In genomic region chr4:154727540-154727939, GRCh38 we compare ENCODE assay signal across 28 cellular contexts. TPM values are rescaled to one million over a fixed set of nuclear protein-coding genes. Genes with fewer than 3 reads are reported as not detected.
"Had no signal": no experiment of that assay in that cellular context is flagged by ENCODE, and none has a peak within 500 bp of the region (broad histone marks: within the 10 kb centered on the region; RNA-seq: fewer than 3 reads in every experiment).

No MANE protein-coding gene starts in this region.

- DNase-seq: activated CD4-positive, alpha-beta memory T cell treated with anti-CD3 and anti-CD28 coated beads, Interleukin-2, amount 10 ng/mL, durations not matched to agents 7 days and 5 days; activated CD4-positive, alpha-beta T cell treated with anti-CD3 and anti-CD28 coated beads for 1 hour; activated CD4-positive, alpha-beta T cell treated with anti-CD3 and anti-CD28 coated beads, Interleukin-2, amount 10 ng/mL, durations not matched to agents 7 days and 5 days; activated CD8-positive, alpha-beta memory T cell treated with anti-CD3 and anti-CD28 coated beads, Interleukin-2, amount 50 U/mL, for 48 hours; activated gamma-delta T cell treated with Interleukin-2 at 50 U/mL for 16 hours; activated naive CD4-positive, alpha-beta T cell treated with anti-CD3 and anti-CD28 coated beads, Interleukin-2, amount 50 U/mL, for 16 hours; activated T-cell treated with anti-CD3 and anti-CD28 coated beads, Interleukin-2, amount 50 U/mL, for 24 hours; amniotic stem cell; brain microvascular endothelial cell; cortex of kidney; effector memory CD8-positive, alpha-beta T cell; foreskin fibroblast; heart right ventricle; left cardiac atrium; mammary epithelial cell; ovary; stimulated activated naive CD4-positive, alpha-beta T cell; T-helper 2 cell; tibial artery; upper lobe of right lung had no signal

- H3K9me3 ChIP-seq: heart right ventricle, ovary, prostate gland, suprapubic skin, tibial artery, upper lobe of right lung had no signal

- ATAC-seq: activated T-helper 17 cell treated with anti-CD3 and anti-CD28 coated beads, Interleukin-2, amount 50 U/mL, for 72 hours; effector memory CD8-positive, alpha-beta T cell; esophagus mucosa; heart right ventricle; left cardiac atrium; upper lobe of right lung had no signal

- H3K27ac ChIP-seq: brain microvascular endothelial cell, heart right ventricle, ovary, prostate gland, suprapubic skin, tibial artery, upper lobe of right lung had no signal

- FAIRE-seq: astrocyte, endothelial cell of umbilical vein had no signal

- H3K36me3 ChIP-seq: brain microvascular endothelial cell, heart right ventricle, ovary, prostate gland, suprapubic skin, tibial artery, upper lobe of right lung had no signal

- H3K4me1 ChIP-seq: heart right ventricle, prostate gland, suprapubic skin, tibial artery, upper lobe of right lung had no signal

- H3K4me3 ChIP-seq: heart right ventricle, ovary, prostate gland, suprapubic skin, tibial artery, upper lobe of right lung had no signal

- H3K27me3 ChIP-seq: brain microvascular endothelial cell, ovary, suprapubic skin, tibial artery, upper lobe of right lung had no signal

RNA-seq across cellular contexts. Expression of gene LRAT, which starts 16.3 kb away (rescaled TPM):
- total RNA-seq: activated CD4-positive, alpha-beta memory T cell treated with anti-CD3 and anti-CD28 coated beads, Interleukin-2, amount 10 ng/mL, durations not matched to agents 7 days and 5 days; activated CD4-positive, alpha-beta T cell treated with anti-CD3 and anti-CD28 coated beads, Interleukin-2, amount 10 ng/mL, durations not matched to agents 7 days and 5 days; activated T-helper 17 cell treated with anti-CD3 and anti-CD28 coated beads, Interleukin-2, amount 50 U/mL, for 72 hours; endothelial cell of umbilical vein; glomerular endothelial cell had no signal
- polyA plus RNA-seq: endothelial cell of umbilical vein, heart right ventricle had no signal

RNA-seq across cellular contexts. Expression of gene RBM46, which starts 53.5 kb away (rescaled TPM):
- total RNA-seq: activated CD4-positive, alpha-beta memory T cell treated with anti-CD3 and anti-CD28 coated beads, Interleukin-2, amount 10 ng/mL, durations not matched to agents 7 days and 5 days; activated CD4-positive, alpha-beta T cell treated with anti-CD3 and anti-CD28 coated beads, Interleukin-2, amount 10 ng/mL, durations not matched to agents 7 days and 5 days; activated T-helper 17 cell treated with anti-CD3 and anti-CD28 coated beads, Interleukin-2, amount 50 U/mL, for 72 hours; astrocyte; chondrocyte; endothelial cell of umbilical vein; esophagus mucosa; glomerular endothelial cell; heart right ventricle; suprapubic skin; upper lobe of right lung had no signal
- polyA plus RNA-seq: endothelial cell of umbilical vein, heart right ventricle had no signal
